In genomic region chr19:12789098-12789903, GRCh38 we compare ENCODE assay signal across 8 cellular contexts. TPM values are rescaled to one million over a fixed set of nuclear protein-coding genes. Genes with fewer than 3 reads are reported as not detected.
A peak's percentile ranks its signal among the peaks of the same experiment; 100 is the strongest.
DNase-seq lines count a peak whose midpoint lies in the region; ATAC-seq and TF ChIP-seq lines count a peak whose summit lies in the region.

No MANE protein-coding gene starts in this region.

- peaks cover 34% of the 10 kb centered on the region for H3K4me1 Mint-ChIP-seq in CD4-positive, alpha-beta T cell (ENCODE audit: low read depth)
- peaks cover 26% of the 10 kb centered on the region for H3K4me1 Mint-ChIP-seq in GM23338

- H3K36me3 ChIP-seq in GM23338 (ENCODE audit: insufficient read depth) (no peaks in the 10 kb centered on the region), iPS-15b (ENCODE audit: control insufficient read depth, insufficient read depth, low read length) (no peaks in the 10 kb centered on the region), spleen (no peaks in the 10 kb centered on the region)

- H3K27ac ChIP-seq in CD4-positive, alpha-beta T cell (ENCODE audit: low read depth, low read length): peak overlapping the region; percentile 99
- H3K27ac ChIP-seq in GM23338 (ENCODE audit: low read depth) (peak overlapping the region; percentile 85), spleen (peak overlapping the region; percentile 97 to 100 (median 100))

- no peaks in the 10 kb centered on the region for H3K27me3 ChIP-seq in CD4-positive, alpha-beta T cell (ENCODE audit: control insufficient read depth, insufficient read depth, low read length)
- H3K27me3 ChIP-seq in GM23338 (ENCODE audit: insufficient read depth) (peaks cover 27% of the 10 kb centered on the region), iPS-15b (ENCODE audit: control insufficient read depth, insufficient read depth, low read length) (peaks cover 3% of the 10 kb centered on the region), spleen (replicated peaks in 1 of 7) (peaks cover 0 to 5% (median 0%) of the 10 kb centered on the region in 7 donors)

- peak in 1 of 10 experiments; percentile 42 for DNase-seq in CD4-positive, alpha-beta T cell
- DNase-seq in GM23338 (ENCODE audit: low spot score) (peak; percentile 54), spleen (no peak), NCI-H2029 treated with DMSO at 0.1 percent for 48 hours (lab: John Stamatoyannopoulos, UW) (no peak)
- no peak for DNase-seq in activated naive CD4-positive, alpha-beta T cell treated with anti-CD3 and anti-CD28 coated beads, Interleukin-2, amount 50 U/mL, for 72 hours (ENCODE audit: low spot score in 2 of 2)

- intact Hi-C loops in CD4-positive, alpha-beta T cell (cut with DNase I, micrococcal nuclease): loop anchor here in 1 of 2 experiments (10.0 kb wide), 1 partner anchor 146 kb away; the partner anchor contains the start of genes CALR and FARSA
- intact Hi-C loops in spleen (cut with DNase I; ENCODE audit: low total_unique reads): no loop called here

- H3K9me3 ChIP-seq in CD4-positive, alpha-beta T cell (ENCODE audit: control insufficient read depth, low read length): no peaks in the 10 kb centered on the region
- H3K9me3 ChIP-seq in iPS-15b (ENCODE audit: control insufficient read depth, insufficient read depth, low read length) (no peaks in the 10 kb centered on the region), spleen (no peaks in the 10 kb centered on the region)

- H3K4me3 Mint-ChIP-seq in CD4-positive, alpha-beta T cell: peak overlapping the region; percentile 88
- peak overlapping the region; percentile 79 for H3K4me3 Mint-ChIP-seq in GM23338

- no peaks in the 10 kb centered on the region for H3K9me3 Mint-ChIP-seq in CD4-positive, alpha-beta T cell
- H3K9me3 Mint-ChIP-seq in GM23338: peaks cover 3% of the 10 kb centered on the region; the same call in 2 of the 3 replicates
- H3K9me3 Mint-ChIP-seq in activated naive CD4-positive, alpha-beta T cell treated with anti-CD3 and anti-CD28 coated beads, Interleukin-2, amount 50 U/mL, for 72 hours: no peaks in the 10 kb centered on the region

- H3K27me3 Mint-ChIP-seq in CD4-positive, alpha-beta T cell: peaks cover 13% of the 10 kb centered on the region
- H3K27me3 Mint-ChIP-seq in GM23338 (ENCODE audit: insufficient read depth, low read depth, poor library complexity): peaks cover 40% of the 10 kb centered on the region

- H2AFZ ChIP-seq in GM23338: no peak overlapping the region

- no peak for TF ChIP-seq POLR2A in spleen (IDR thresholded peaks at IDR 0.05)

- H3F3A ChIP-seq in GM23338 (replicated peaks; ENCODE audit: low read depth): peaks cover 29% of the 10 kb centered on the region; the same call in 1 of the 2 replicates

- no peak for ATAC-seq in CD4-positive, alpha-beta T cell (ENCODE audit: poor library complexity)
- peak; percentile 7 for ATAC-seq in GM23338
- ATAC-seq in activated naive CD4-positive, alpha-beta T cell treated with anti-CD3 and anti-CD28 coated beads, Interleukin-2, amount 50 U/mL, for 72 hours: no peak
- no peak for ATAC-seq in GM21390 (IDR thresholded peaks at IDR 0.05; ENCODE audit: unreplicated experiment)
- ATAC-seq in HG03442 (IDR thresholded peaks at IDR 0.05; ENCODE audit: unreplicated experiment): no peak

- H3K4me1 ChIP-seq in GM23338 (ENCODE audit: insufficient read depth): peaks cover 33% of the 10 kb centered on the region
- peaks cover 15% of the 10 kb centered on the region for H3K4me1 ChIP-seq in iPS-15b (ENCODE audit: control insufficient read depth, insufficient read depth, low read length)
- H3K4me1 ChIP-seq in spleen: peaks cover 41 to 77% (median 67%) of the 10 kb centered on the region in 6 donors

- no peaks in the 10 kb centered on the region for H4K20me1 ChIP-seq in GM23338 (replicated peaks; ENCODE audit: insufficient read depth)

- no peak overlapping the region for H3K9ac ChIP-seq in iPS-15b (ENCODE audit: low read depth, low read length)

- CTCF ChIA-PET in CD4-positive, alpha-beta T cell (lab: Charles Lee): interaction anchor here (2.1 kb wide), 1 partner anchor 12 kb away, joined by 24 read pairs; no protein-coding TSS in a partner anchor

- POLR2A ChIA-PET in CD4-positive, alpha-beta T cell (lab: Charles Lee): interaction anchor here (4.0 kb wide), 1 partner anchor 12 kb away, joined by 31 read pairs; no protein-coding TSS in a partner anchor

- H3K4me3 ChIP-seq in GM23338: peak overlapping the region; percentile 83
- H3K4me3 ChIP-seq in iPS-15b (ENCODE audit: low read depth, low read length): peak overlapping the region; percentile 53
- H3K4me3 ChIP-seq in spleen: peak overlapping the region; percentile 72 to 96 (median 88)

- WGBS in spleen, 5 donors: 1 to 5% (median 1%) methylated on average over 24 to 46 of the region's 46 CpGs

- H3K79me2 ChIP-seq in GM23338 (replicated peaks; ENCODE audit: insufficient read depth): no peaks in the 10 kb centered on the region

- TF ChIP-seq CTCF in CD4-positive, alpha-beta T cell (IDR thresholded peaks at IDR 0.05): no peak
- no peak for TF ChIP-seq CTCF in GM23338 (conservative IDR thresholded peaks at IDR 0.05; ENCODE audit: low read depth in 2 of 2)
- TF ChIP-seq CTCF in spleen (IDR thresholded peaks at IDR 0.05 in 8 of 11, conservative IDR thresholded peaks at IDR 0.05 in 3 of 11): no peak

- H3K36me3 Mint-ChIP-seq in CD4-positive, alpha-beta T cell (ENCODE audit: low read depth): peaks cover 34% of the 10 kb centered on the region
- H3K36me3 Mint-ChIP-seq in GM23338 (ENCODE audit: low read depth): peaks cover 3% of the 10 kb centered on the region; the same call in 1 of the 3 replicates
- peaks cover 16 to 21% of the 10 kb centered on the region in 2 donors for H3K36me3 Mint-ChIP-seq in activated naive CD4-positive, alpha-beta T cell treated with anti-CD3 and anti-CD28 coated beads, Interleukin-2, amount 50 U/mL, for 72 hours

- no peaks in the 10 kb centered on the region for H3K9me2 ChIP-seq in GM23338 (ENCODE audit: insufficient read depth)

- peak overlapping the region; percentile 96 for H3K4me2 ChIP-seq in GM23338

- H3K27ac Mint-ChIP-seq in CD4-positive, alpha-beta T cell: peak overlapping the region; percentile 99
- peak overlapping the region; percentile 57 for H3K27ac Mint-ChIP-seq in GM23338
- H3K27ac Mint-ChIP-seq in activated naive CD4-positive, alpha-beta T cell treated with anti-CD3 and anti-CD28 coated beads, Interleukin-2, amount 50 U/mL, for 72 hours: peak overlapping the region; percentile 91 to 95

RNA-seq across cellular contexts. Expression of gene JUNB, which starts 2.0 kb away (rescaled TPM):
- 1,000 to 10,000 TPM; 2,467 to 2,518 TPM for total RNA-seq in CD4-positive, alpha-beta T cell
- 16.0 and 20.2 TPM in 2 replicates for total RNA-seq in GM23338 (2014; rRNA removed; shearing (Covaris generic))
- polyA plus RNA-seq in GM23338 (2016; fragmentation: Nextera tagmentation; extraction: Ambion mirVana) (7.7 and 7.8 TPM in 2 replicates), spleen (100 to 1,000 TPM in 1 of 3 donors, 10 to 100 TPM in 2; 57.5 to 118 (median 64.0) TPM)
- total RNA-seq in activated naive CD4-positive, alpha-beta T cell treated with anti-CD3 and anti-CD28 coated beads, Interleukin-2, amount 50 U/mL, for 72 hours: 100 to 1,000 TPM; 400 to 402 TPM
- 100 to 1,000 TPM; 102 to 363 (median 189) TPM for total RNA-seq in spleen

RNA-seq across cellular contexts. Expression of gene PRDX2, which starts 12.3 kb away (rescaled TPM):
- total RNA-seq in CD4-positive, alpha-beta T cell: 10 to 100 TPM; 59.7 to 65.9 TPM
- 465 and 486 TPM in 2 replicates for total RNA-seq in GM23338 (2014; rRNA removed; shearing (Covaris generic))
- 314 and 346 TPM in 2 replicates for polyA plus RNA-seq in GM23338 (2016; fragmentation: Nextera tagmentation; extraction: Ambion mirVana)
- 100 to 1,000 TPM; 317 to 357 TPM for total RNA-seq in activated naive CD4-positive, alpha-beta T cell treated with anti-CD3 and anti-CD28 coated beads, Interleukin-2, amount 50 U/mL, for 72 hours
- total RNA-seq in spleen: 100 to 1,000 TPM in 6 of 7 donors, 10 to 100 TPM in 1; 97.9 to 203 (median 140) TPM
- 100 to 1,000 TPM in 2 of 3 donors, 10 to 100 TPM in 1; 78.3 to 123 (median 108) TPM for polyA plus RNA-seq in spleen

RNA-seq across cellular contexts. Expression of gene THSD8, which starts 12.6 kb away (rescaled TPM):
- 1 to 10 TPM in 1 of 2 experiments, not detected in 1; 1.3 TPM for total RNA-seq in CD4-positive, alpha-beta T cell
- 0.38 TPM in 1 of 2 replicates, not detected in the other for total RNA-seq in GM23338 (2014; rRNA removed; shearing (Covaris generic))
- polyA plus RNA-seq in GM23338 (2016; fragmentation: Nextera tagmentation; extraction: Ambion mirVana) (38.5 and 42.2 TPM in 2 replicates), spleen (1 to 10 TPM; 5.2 to 9.1 (median 5.7) TPM)
- total RNA-seq in activated naive CD4-positive, alpha-beta T cell treated with anti-CD3 and anti-CD28 coated beads, Interleukin-2, amount 50 U/mL, for 72 hours: 10 to 100 TPM; 39.4 to 42.7 TPM
- 1 to 10 TPM in 4 of 7 donors, not detected in 3; 1.1 to 4.8 (median 3.4) TPM for total RNA-seq in spleen

RNA-seq across cellular contexts. Expression of gene HOOK2, which starts 13.9 kb away (rescaled TPM):
- total RNA-seq in CD4-positive, alpha-beta T cell: 10 to 100 TPM; 14.8 to 17.0 TPM
- 85.3 and 86.4 TPM in 2 replicates for total RNA-seq in GM23338 (2014; rRNA removed; shearing (Covaris generic))
- polyA plus RNA-seq in GM23338 (2016; fragmentation: Nextera tagmentation; extraction: Ambion mirVana) (46.9 and 56.9 TPM in 2 replicates), spleen (10 to 100 TPM in 2 of 3 donors, 1 to 10 TPM in 1; 7.1 to 24.3 (median 20.5) TPM)
- total RNA-seq in activated naive CD4-positive, alpha-beta T cell treated with anti-CD3 and anti-CD28 coated beads, Interleukin-2, amount 50 U/mL, for 72 hours: 10 to 100 TPM; 37.9 to 41.5 TPM
- total RNA-seq in spleen: 10 to 100 TPM; 14.8 to 27.4 (median 25.2) TPM

RNA-seq across cellular contexts. Expression of gene RNASEH2A, which starts 17.1 kb away (rescaled TPM):
- total RNA-seq in CD4-positive, alpha-beta T cell: 1 to 10 TPM; 1.5 to 2.7 TPM
- total RNA-seq in GM23338 (2014; rRNA removed; shearing (Covaris generic)): 62.6 and 68.2 TPM in 2 replicates
- 39.4 and 40.5 TPM in 2 replicates for polyA plus RNA-seq in GM23338 (2016; fragmentation: Nextera tagmentation; extraction: Ambion mirVana)
- total RNA-seq in activated naive CD4-positive, alpha-beta T cell treated with anti-CD3 and anti-CD28 coated beads, Interleukin-2, amount 50 U/mL, for 72 hours: 10 to 100 TPM; 37.0 to 41.4 TPM
- 10 to 100 TPM in 6 of 7 donors, 1 to 10 TPM in 1; 9.8 to 15.9 (median 11.7) TPM for total RNA-seq in spleen
- 10 to 100 TPM in 2 of 3 donors, 1 to 10 TPM in 1; 4.4 to 12.2 (median 11.4) TPM for polyA plus RNA-seq in spleen

Comparison
In these comparisons a context has a peak if more than half of its experiments do, and no peak if none do; other contexts are left out.
1. RNA of gene JUNB, which starts 2.0 kb away (total RNA-seq): 2,467 to 2,518 TPM in CD4-positive, alpha-beta T cell; 400 to 402 TPM in activated naive CD4-positive, alpha-beta T cell treated with anti-CD3 and anti-CD28 coated beads, Interleukin-2, amount 50 U/mL, for 72 hours, 102 to 363 TPM in spleen and 16.0 to 20.2 TPM in GM23338; every median in the first group is over 4 times any median in the second.
2. RNA of gene THSD8, which starts 12.6 kb away (total RNA-seq): 39.4 to 42.7 TPM in activated naive CD4-positive, alpha-beta T cell treated with anti-CD3 and anti-CD28 coated beads, Interleukin-2, amount 50 U/mL, for 72 hours; 1.3 TPM in CD4-positive, alpha-beta T cell, 1.1 to 4.8 TPM in spleen and 0.38 TPM in GM23338; every median in the first group is over 4 times any median in the second.
3. Peak in every context shown above with its lines, with median percentiles within 50 percentile points of each other: H3K27ac ChIP-seq, H3K27ac Mint-ChIP-seq and H3K4me3 ChIP-seq.